1 cellular context compared by ENCODE assay signal in the genomic region with DNA sequence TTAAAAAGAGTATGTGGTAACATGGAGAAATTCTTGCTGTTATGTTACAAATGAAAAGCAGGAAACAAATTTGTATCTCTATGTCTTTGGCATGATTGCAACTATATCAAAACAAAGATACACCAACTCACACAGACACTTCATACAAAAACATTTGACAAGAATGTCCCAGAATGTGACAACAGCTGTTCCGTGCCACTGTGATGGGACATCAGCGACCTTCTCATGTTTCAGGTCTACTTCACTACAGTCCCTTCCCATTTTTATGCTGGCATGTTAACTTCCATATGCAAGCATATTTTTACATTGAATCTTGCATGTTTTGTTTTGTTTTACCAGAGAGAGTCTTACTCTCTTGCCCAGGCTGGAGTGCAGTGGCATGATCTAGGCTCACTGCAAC.
TF ChIP-seq lines count a peak whose summit lies in the region.

No MANE protein-coding gene starts in this region.

TF ChIP-seq in H1, 55 proteins besides CTCF, POLR2A, EP300 and RAD21 (continued from another document):
- TF ChIP-seq RXRA (IDR thresholded peaks at IDR 0.05; ENCODE audit: insufficient read depth, low read depth, low read length), result no peak
- TF ChIP-seq, protein P1, sequence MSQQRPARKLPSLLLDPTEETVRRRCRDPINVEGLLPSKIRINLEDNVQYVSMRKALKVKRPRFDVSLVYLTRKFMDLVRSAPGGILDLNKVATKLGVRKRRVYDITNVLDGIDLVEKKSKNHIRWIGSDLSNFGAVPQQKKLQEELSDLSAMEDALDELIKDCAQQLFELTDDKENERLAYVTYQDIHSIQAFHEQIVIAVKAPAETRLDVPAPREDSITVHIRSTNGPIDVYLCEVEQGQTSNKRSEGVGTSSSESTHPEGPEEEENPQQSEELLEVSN (IDR thresholded peaks at IDR 0.05), result no peak
- TF ChIP-seq, protein P2, sequence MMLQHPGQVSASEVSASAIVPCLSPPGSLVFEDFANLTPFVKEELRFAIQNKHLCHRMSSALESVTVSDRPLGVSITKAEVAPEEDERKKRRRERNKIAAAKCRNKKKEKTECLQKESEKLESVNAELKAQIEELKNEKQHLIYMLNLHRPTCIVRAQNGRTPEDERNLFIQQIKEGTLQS (IDR thresholded peaks at IDR 0.05; ENCODE audit: insufficient read depth, low read depth, low read length), result no peak
- no peak for TF ChIP-seq FOSL1 (IDR thresholded peaks at IDR 0.05; ENCODE audit: insufficient read depth, low read depth, low read length)
- no peak for TF ChIP-seq CTBP2 (IDR thresholded peaks at IDR 0.05; ENCODE audit: borderline replicate concordance, insufficient read depth, insufficient read length, low read length)
- no peak for TF ChIP-seq SP4 (IDR thresholded peaks at IDR 0.05; ENCODE audit: low read length)
- no peak for TF ChIP-seq MAFK (IDR thresholded peaks at IDR 0.05; ENCODE audit: low read depth, low read length)
- no peak for TF ChIP-seq TAF7 (optimal IDR thresholded peaks at IDR 0.05; ENCODE audit: borderline replicate concordance, low read depth, low read length)
- TF ChIP-seq, protein P3, sequence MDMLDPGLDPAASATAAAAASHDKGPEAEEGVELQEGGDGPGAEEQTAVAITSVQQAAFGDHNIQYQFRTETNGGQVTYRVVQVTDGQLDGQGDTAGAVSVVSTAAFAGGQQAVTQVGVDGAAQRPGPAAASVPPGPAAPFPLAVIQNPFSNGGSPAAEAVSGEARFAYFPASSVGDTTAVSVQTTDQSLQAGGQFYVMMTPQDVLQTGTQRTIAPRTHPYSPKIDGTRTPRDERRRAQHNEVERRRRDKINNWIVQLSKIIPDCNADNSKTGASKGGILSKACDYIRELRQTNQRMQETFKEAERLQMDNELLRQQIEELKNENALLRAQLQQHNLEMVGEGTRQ (IDR thresholded peaks at IDR 0.05; ENCODE audit: low read length), result no peak
- TF ChIP-seq KDM1A (IDR thresholded peaks at IDR 0.05; ENCODE audit: borderline replicate concordance, low read length), result no peak
- TF ChIP-seq TEAD4 (IDR thresholded peaks at IDR 0.05; ENCODE audit: low read depth, low read length), result no peak
